Comparison of ENCODE assay signal across 1 cellular context in genomic region chr5:95393279-95393678, GRCh38.
TF ChIP-seq lines count a peak whose summit lies in the region.

No MANE protein-coding gene starts in this region.

TF ChIP-seq in K562, 482 proteins besides CTCF, POLR2A, EP300 and RAD21 (continues in another document):
- no peak for TF ChIP-seq CHAMP1 (IDR thresholded peaks at IDR 0.05)
- TF ChIP-seq BCL6 (CRISPR knock-in tag; IDR thresholded peaks at IDR 0.05): no peak
- TF ChIP-seq SETDB1 (IDR thresholded peaks at IDR 0.05; ENCODE audit: low read length): no peak
- no peak for TF ChIP-seq ZEB2 (IDR thresholded peaks at IDR 0.05)
- TF ChIP-seq, protein P1, sequence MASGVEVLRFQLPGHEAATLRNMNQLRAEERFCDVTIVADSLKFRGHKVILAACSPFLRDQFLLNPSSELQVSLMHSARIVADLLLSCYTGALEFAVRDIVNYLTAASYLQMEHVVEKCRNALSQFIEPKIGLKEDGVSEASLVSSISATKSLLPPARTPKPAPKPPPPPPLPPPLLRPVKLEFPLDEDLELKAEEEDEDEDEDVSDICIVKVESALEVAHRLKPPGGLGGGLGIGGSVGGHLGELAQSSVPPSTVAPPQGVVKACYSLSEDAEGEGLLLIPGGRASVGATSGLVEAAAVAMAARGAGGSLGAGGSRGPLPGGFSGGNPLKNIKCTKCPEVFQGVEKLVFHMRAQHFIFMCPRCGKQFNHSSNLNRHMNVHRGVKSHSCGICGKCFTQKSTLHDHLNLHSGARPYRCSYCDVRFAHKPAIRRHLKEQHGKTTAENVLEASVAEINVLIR (CRISPR knock-in tag; IDR thresholded peaks at IDR 0.05): no peak
- TF ChIP-seq, protein P2, sequence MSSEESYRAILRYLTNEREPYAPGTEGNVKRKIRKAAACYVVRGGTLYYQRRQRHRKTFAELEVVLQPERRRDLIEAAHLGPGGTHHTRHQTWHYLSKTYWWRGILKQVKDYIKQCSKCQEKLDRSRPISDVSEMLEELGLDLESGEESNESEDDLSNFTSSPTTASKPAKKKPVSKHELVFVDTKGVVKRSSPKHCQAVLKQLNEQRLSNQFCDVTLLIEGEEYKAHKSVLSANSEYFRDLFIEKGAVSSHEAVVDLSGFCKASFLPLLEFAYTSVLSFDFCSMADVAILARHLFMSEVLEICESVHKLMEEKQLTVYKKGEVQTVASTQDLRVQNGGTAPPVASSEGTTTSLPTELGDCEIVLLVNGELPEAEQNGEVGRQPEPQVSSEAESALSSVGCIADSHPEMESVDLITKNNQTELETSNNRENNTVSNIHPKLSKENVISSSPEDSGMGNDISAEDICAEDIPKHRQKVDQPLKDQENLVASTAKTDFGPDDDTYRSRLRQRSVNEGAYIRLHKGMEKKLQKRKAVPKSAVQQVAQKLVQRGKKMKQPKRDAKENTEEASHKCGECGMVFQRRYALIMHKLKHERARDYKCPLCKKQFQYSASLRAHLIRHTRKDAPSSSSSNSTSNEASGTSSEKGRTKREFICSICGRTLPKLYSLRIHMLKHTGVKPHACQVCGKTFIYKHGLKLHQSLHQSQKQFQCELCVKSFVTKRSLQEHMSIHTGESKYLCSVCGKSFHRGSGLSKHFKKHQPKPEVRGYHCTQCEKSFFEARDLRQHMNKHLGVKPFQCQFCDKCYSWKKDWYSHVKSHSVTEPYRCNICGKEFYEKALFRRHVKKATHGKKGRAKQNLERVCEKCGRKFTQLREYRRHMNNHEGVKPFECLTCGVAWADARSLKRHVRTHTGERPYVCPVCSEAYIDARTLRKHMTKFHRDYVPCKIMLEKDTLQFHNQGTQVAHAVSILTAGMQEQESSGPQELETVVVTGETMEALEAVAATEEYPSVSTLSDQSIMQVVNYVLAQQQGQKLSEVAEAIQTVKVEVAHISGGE (CRISPR knock-in tag; IDR thresholded peaks at IDR 0.05): no peak
- TF ChIP-seq TSC22D4 (tag; IDR thresholded peaks at IDR 0.05): no peak
- TF ChIP-seq, protein P3, sequence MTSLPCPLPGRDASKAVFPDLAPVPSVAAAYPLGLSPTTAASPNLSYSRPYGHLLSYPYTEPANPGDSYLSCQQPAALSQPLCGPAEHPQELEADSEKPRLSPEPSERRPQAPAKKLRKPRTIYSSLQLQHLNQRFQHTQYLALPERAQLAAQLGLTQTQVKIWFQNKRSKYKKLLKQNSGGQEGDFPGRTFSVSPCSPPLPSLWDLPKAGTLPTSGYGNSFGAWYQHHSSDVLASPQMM (CRISPR knock-in tag; IDR thresholded peaks at IDR 0.05): no peak
- TF ChIP-seq HMG20A (CRISPR knock-in tag; conservative IDR thresholded peaks at IDR 0.05): no peak
- TF ChIP-seq IRF2 (CRISPR knock-in tag; IDR thresholded peaks at IDR 0.05): no peak
- peak; percentile 75 for TF ChIP-seq FOSL1 (tag; conservative IDR thresholded peaks at IDR 0.05)
- no peak for TF ChIP-seq RERE (CRISPR knock-in tag; IDR thresholded peaks at IDR 0.05; ENCODE audit: borderline replicate concordance)
- TF ChIP-seq JUND (IDR thresholded peaks at IDR 0.05; ENCODE audit: borderline replicate concordance, low read depth, low read length): peak; percentile 47
- TF ChIP-seq JUND (tag; IDR thresholded peaks at IDR 0.05; ENCODE audit: borderline replicate concordance, low read depth, low read length): peak; percentile 70; the same call in 2 of the 3 replicates
- TF ChIP-seq CC2D1A (IDR thresholded peaks at IDR 0.05): no peak
- no peak for TF ChIP-seq TARDBP (IDR thresholded peaks at IDR 0.05)
- TF ChIP-seq SMARCA5 (IDR thresholded peaks at IDR 0.05): peak; percentile 87; the same call in 1 of the 2 replicates
- peak in 1 of 2 experiments; percentile 63; a peak in 2 of 4 replicates for TF ChIP-seq KDM1A (IDR thresholded peaks at IDR 0.05)
- TF ChIP-seq ZNF280B (CRISPR knock-in tag; IDR thresholded peaks at IDR 0.05): no peak
- TF ChIP-seq SREBF1 (IDR thresholded peaks at IDR 0.05; ENCODE audit: borderline replicate concordance, low read depth, low read length): no peak
- no peak for TF ChIP-seq TCF15 (CRISPR knock-in tag; IDR thresholded peaks at IDR 0.05)
- TF ChIP-seq ZNF764 (CRISPR knock-in tag; IDR thresholded peaks at IDR 0.05; ENCODE audit: low read depth): no peak
- no peak for TF ChIP-seq ZNF445 (CRISPR knock-in tag; IDR thresholded peaks at IDR 0.05; ENCODE audit: low read depth)
- TF ChIP-seq HMGN3 (IDR thresholded peaks at IDR 0.05; ENCODE audit: borderline replicate concordance, extremely low read depth, insufficient read length, low read depth, low read length): no peak
- TF ChIP-seq PHF8 (IDR thresholded peaks at IDR 0.05; ENCODE audit: borderline replicate concordance, low read length): no peak
- peak; percentile 72 for TF ChIP-seq RBM25 (IDR thresholded peaks at IDR 0.05; ENCODE audit: low read depth, low read length, severe bottlenecking)
- TF ChIP-seq BRF2 (IDR thresholded peaks at IDR 0.05; ENCODE audit: borderline replicate concordance, insufficient read depth, insufficient read length): no peak
- no peak for TF ChIP-seq NR2F6 (CRISPR knock-in tag; IDR thresholded peaks at IDR 0.05)
- TF ChIP-seq ZBTB49 (CRISPR knock-in tag; IDR thresholded peaks at IDR 0.05; ENCODE audit: borderline replicate concordance): no peak
- TF ChIP-seq, protein P4, sequence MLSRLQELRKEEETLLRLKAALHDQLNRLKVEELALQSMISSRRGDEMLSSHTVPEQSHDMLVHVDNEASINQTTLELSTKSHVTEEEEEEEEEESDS (CRISPR knock-in tag; IDR thresholded peaks at IDR 0.05): no peak
- no peak for TF ChIP-seq TFAM (CRISPR knock-in tag; conservative IDR thresholded peaks at IDR 0.05)
- peak; percentile 86 for TF ChIP-seq BCOR (IDR thresholded peaks at IDR 0.05)
- TF ChIP-seq, protein P5, sequence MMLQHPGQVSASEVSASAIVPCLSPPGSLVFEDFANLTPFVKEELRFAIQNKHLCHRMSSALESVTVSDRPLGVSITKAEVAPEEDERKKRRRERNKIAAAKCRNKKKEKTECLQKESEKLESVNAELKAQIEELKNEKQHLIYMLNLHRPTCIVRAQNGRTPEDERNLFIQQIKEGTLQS (IDR thresholded peaks at IDR 0.05): peak; percentile 41
- TF ChIP-seq, protein P5 (CRISPR knock-in tag; conservative IDR thresholded peaks at IDR 0.05): no peak
- TF ChIP-seq NELFE (IDR thresholded peaks at IDR 0.05; ENCODE audit: insufficient read depth, insufficient read length): no peak
- no peak for TF ChIP-seq THRB (CRISPR knock-in tag; conservative IDR thresholded peaks at IDR 0.05)
- TF ChIP-seq PTTG1 (tag; IDR thresholded peaks at IDR 0.05; ENCODE audit: low read depth): no peak
- TF ChIP-seq ZFPM2 (CRISPR knock-in tag; IDR thresholded peaks at IDR 0.05): no peak
- peak; percentile 61 for TF ChIP-seq ZFP36 (IDR thresholded peaks at IDR 0.05; ENCODE audit: low read depth, low read length, partially characterized antibody)
- TF ChIP-seq ARID2 (IDR thresholded peaks at IDR 0.05): no peak
- TF ChIP-seq LEF1 (IDR thresholded peaks at IDR 0.05): no peak
- TF ChIP-seq XRCC3 (IDR thresholded peaks at IDR 0.05): no peak
- TF ChIP-seq TAL1 (IDR thresholded peaks at IDR 0.05): no peak
- no peak for TF ChIP-seq NR3C1 (CRISPR knock-in tag; IDR thresholded peaks at IDR 0.05)
